In the genomic region with DNA sequence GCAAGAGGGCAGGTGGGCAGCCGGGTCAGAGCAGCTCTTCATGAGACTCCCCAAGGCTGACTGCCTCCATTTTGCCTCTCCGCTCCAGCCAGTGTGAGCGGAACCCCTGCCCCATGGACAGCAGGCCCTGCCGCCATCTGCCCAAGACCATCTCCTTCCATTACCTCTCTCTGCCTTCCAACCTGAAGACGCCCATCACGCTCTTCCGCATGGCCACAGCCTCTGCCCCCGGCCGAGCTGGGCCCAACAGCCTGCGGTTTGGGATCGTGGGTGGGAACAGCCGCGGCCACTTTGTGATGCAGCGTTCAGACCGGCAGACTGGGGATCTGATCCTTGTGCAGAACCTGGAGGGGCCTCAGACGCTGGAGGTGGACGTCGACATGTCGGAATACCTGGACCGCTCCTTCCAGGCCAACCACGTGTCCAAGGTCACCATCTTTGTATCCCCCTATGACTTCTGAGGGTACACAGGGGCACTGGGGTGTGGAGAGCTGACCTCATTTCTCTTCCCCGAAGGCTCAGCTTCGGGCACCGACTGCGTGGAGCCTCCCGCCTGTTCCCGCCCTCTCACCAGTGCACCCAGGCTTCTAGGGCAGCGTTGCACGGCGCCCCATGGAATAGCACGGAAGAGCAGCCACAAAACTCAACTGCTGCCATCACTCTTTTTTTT, we compare ENCODE assay signal across 16 cellular contexts. TPM values are rescaled to one million over a fixed set of nuclear protein-coding genes. Genes with fewer than 3 reads are reported as not detected.
DNase-seq lines count a peak whose midpoint lies in the region; ATAC-seq, FAIRE-seq and TF ChIP-seq lines count a peak whose summit lies in the region.
"Had no signal": no experiment of that assay in that cellular context is flagged by ENCODE, and none has a peak within 500 bp of the region (broad histone marks: within the 10 kb centered on the region; RNA-seq: fewer than 3 reads in every experiment).

No MANE protein-coding gene starts in this region.

- H3K9ac ChIP-seq in GM12878 (ENCODE audit: control insufficient read depth, insufficient read depth, low read length) = no peak overlapping the region

- no peaks in the 10 kb centered on the region for H3K79me2 ChIP-seq in GM12878 (ENCODE audit: control insufficient read depth, insufficient read depth, low read length)

- H3K27me3 Mint-ChIP-seq in activated B cell treated with CpG ODN at 0.5 μM for 24 hours = peaks cover under 1% of the 10 kb centered on the region

- no peak for TF ChIP-seq RAD21 in GM12878 (IDR thresholded peaks at IDR 0.05; ENCODE audit: insufficient read depth, low read depth, low read length)

- intact Hi-C loops in activated B cell treated with CpG ODN at 0.5 μM for 24 hours (cut with micrococcal nuclease) (no loop called here), GM12878 (cut with micrococcal nuclease; ENCODE audit: unreplicated experiment) (no loop called here), sciatic nerve (cut with DNase I) (no loop called here), body of pancreas (cut with DNase I) (no loop called here)

- H3K27ac ChIP-seq in GM12878 (ENCODE audit: control insufficient read depth, insufficient read depth) (no peak overlapping the region), body of pancreas (no peak overlapping the region)

- no TSS peak for BruUV-seq in GM12878 (replicated peaks; lab: Mats Ljungman, UMichigan)

- H3K36me3 ChIP-seq in GM12878 (ENCODE audit: control insufficient read depth in 2 of 2, insufficient read depth in 2 of 2, low read length in 1 of 2) = no peaks in the 10 kb centered on the region
- H3K36me3 ChIP-seq in body of pancreas (replicated peaks in 1 of 2; ENCODE audit: insufficient read depth in 1 of 2, low read depth in 2 of 2) = no peaks in the 10 kb centered on the region
- H3K36me3 ChIP-seq: heart left ventricle had no signal

- TF ChIP-seq CTCF in activated B cell treated with CpG ODN at 0.5 μM for 24 hours (IDR thresholded peaks at IDR 0.05) (no peak), GM12878 (IDR thresholded peaks at IDR 0.05 in 2 of 3, conservative IDR thresholded peaks at IDR 0.05 in 1 of 3; ENCODE audit: control insufficient read depth in 2 of 3, extremely low read depth in 1 of 3, insufficient read depth in 1 of 3, low read depth in 3 of 3, low read length in 3 of 3) (no peak), body of pancreas (IDR thresholded peaks at IDR 0.05) (no peak)

- no peak for FAIRE-seq in GM12878 (lab: Jason Lieb, UNC)
- FAIRE-seq: RCC 7860 had no signal

- CTCF ChIA-PET in activated B cell treated with CpG ODN at 0.5 μM for 24 hours (lab: Charles Lee) = no interaction called here
- CTCF ChIA-PET in GM12878 (lab: Yijun Ruan, JAX) = no interaction called here

- WGBS in GM12878 (ENCODE audit: insufficient coverage, insufficient replicate concordance, low lambda C conversion rate, missing lambda C conversion rate) = 94% methylated on average over 31 of the region's 31 CpGs
- 94 to 96% methylated on average over 10 to 31 of the region's 31 CpGs for WGBS in body of pancreas, 2 donors

- no peaks in the 10 kb centered on the region for H3K9me3 ChIP-seq in GM12878 (replicated peaks; ENCODE audit: control insufficient read depth, insufficient read depth, low read length)
- H3K9me3 ChIP-seq in body of pancreas = no peaks in the 10 kb centered on the region
- H3K9me3 ChIP-seq: heart left ventricle had no signal

- H3K36me3 Mint-ChIP-seq in activated B cell treated with CpG ODN at 0.5 μM for 24 hours (ENCODE audit: low read depth) = no peaks in the 10 kb centered on the region
- H3K36me3 Mint-ChIP-seq in stimulated activated effector memory CD8-positive, alpha-beta T cell treated with anti-CD3 and anti-CD28 coated beads, Interleukin-12 subunit alpha, Interleukin-12 subunit beta, amount 100 ng/mL, for 72 hours = peaks cover 7% of the 10 kb centered on the region

- POLR2A ChIA-PET in activated B cell treated with CpG ODN at 0.5 μM for 24 hours (lab: Charles Lee) = no interaction called here
- POLR2A ChIA-PET in GM12878 (lab: Charles Lee) = no interaction called here

- H3K4me1 Mint-ChIP-seq in activated B cell treated with CpG ODN at 0.5 μM for 24 hours = peaks cover 22% of the 10 kb centered on the region
- H3K4me1 Mint-ChIP-seq in stimulated activated effector memory CD8-positive, alpha-beta T cell treated with anti-CD3 and anti-CD28 coated beads, Interleukin-12 subunit alpha, Interleukin-12 subunit beta, amount 100 ng/mL, for 72 hours = peaks cover 31% of the 10 kb centered on the region

- ATAC-seq in activated B cell treated with CpG ODN at 0.5 μM for 24 hours (ENCODE audit: low read depth) (no peak), GM12878 (no peak), sciatic nerve (no peak), body of pancreas (no peak), esophagus mucosa (no peak)
- no peak for ATAC-seq in stimulated activated effector memory CD8-positive, alpha-beta T cell treated with anti-CD3 and anti-CD28 coated beads, Interleukin-12 subunit alpha, Interleukin-12 subunit beta, amount 100 ng/mL, for 72 hours

- in situ Hi-C loops in GM12878 (cut with MboI) = no loop called here

- peak; percentile 60 for DNase-seq in activated CD4-positive, alpha-beta T cell treated with anti-CD3 and anti-CD28 coated beads for 48 hours
- DNase-seq in activated CD4-positive, alpha-beta T cell treated with anti-CD3 and anti-CD28 coated beads for 1 hour = no peak
- DNase-seq in activated B cell treated with CpG ODN at 0.5 μM for 24 hours (no peak), GM12878 (ENCODE audit: low read depth, low spot score) (no peak), sciatic nerve (ENCODE audit: low spot score) (no peak), body of pancreas (no peak)
- no peak for DNase-seq in stimulated activated effector memory CD8-positive, alpha-beta T cell treated with anti-CD3 and anti-CD28 coated beads, Interleukin-12 subunit alpha, Interleukin-12 subunit beta, amount 100 ng/mL, for 72 hours (ENCODE audit: low spot score in 2 of 2)
- DNase-seq: DMS 273 treated with DMSO at 0.1 percent for 48 hours, H9, heart left ventricle, IMR-90, NCI-H510A, substantia nigra, SW 1271 had no signal

- H3K4me1 ChIP-seq in GM12878 (ENCODE audit: control insufficient read depth, insufficient read depth, low read length) (peaks cover 8% of the 10 kb centered on the region), body of pancreas (no peaks in the 10 kb centered on the region)
- H3K4me1 ChIP-seq: heart left ventricle had no signal

- H3K27me3 ChIP-seq in GM12878 (replicated peaks in 1 of 2; ENCODE audit: control insufficient read depth in 2 of 2, insufficient read depth in 2 of 2, low read length in 1 of 2) (peaks cover 0 to 2% of the 10 kb centered on the region in 2 experiments; a peak in 2 of 4 replicates), body of pancreas (peaks cover 0 to 3% of the 10 kb centered on the region in 2 donors)

- no peaks in the 10 kb centered on the region for H3K9me3 Mint-ChIP-seq in activated B cell treated with CpG ODN at 0.5 μM for 24 hours
- no peaks in the 10 kb centered on the region for H3K9me3 Mint-ChIP-seq in stimulated activated effector memory CD8-positive, alpha-beta T cell treated with anti-CD3 and anti-CD28 coated beads, Interleukin-12 subunit alpha, Interleukin-12 subunit beta, amount 100 ng/mL, for 72 hours

- peak overlapping the region; percentile 81 for H3K27ac Mint-ChIP-seq in activated B cell treated with CpG ODN at 0.5 μM for 24 hours
- H3K27ac Mint-ChIP-seq in stimulated activated effector memory CD8-positive, alpha-beta T cell treated with anti-CD3 and anti-CD28 coated beads, Interleukin-12 subunit alpha, Interleukin-12 subunit beta, amount 100 ng/mL, for 72 hours = peak overlapping the region; percentile 91
- H3K27ac Mint-ChIP-seq: H9 had no signal

- TF ChIP-seq EP300 in GM12878 (IDR thresholded peaks at IDR 0.05; ENCODE audit: borderline replicate concordance in 1 of 2, control insufficient read depth in 1 of 2, low read depth in 2 of 2, low read length in 2 of 2) = no peak

- H3K4me2 ChIP-seq in GM12878 (ENCODE audit: control insufficient read depth, insufficient read depth) = no peak overlapping the region

- peak overlapping the region; percentile 61; the same call in 1 of the 2 replicates for H2AFZ ChIP-seq in GM12878 (ENCODE audit: control insufficient read depth, low read depth, low read length)

- TF ChIP-seq POLR2A in GM12878 (IDR thresholded peaks at IDR 0.05; ENCODE audit: low read depth, low read length) = no peak
- TF ChIP-seq POLR2A in body of pancreas (IDR thresholded peaks at IDR 0.05) = no peak

- H4K20me1 ChIP-seq in GM12878 (ENCODE audit: control insufficient read depth, insufficient read depth) = no peaks in the 10 kb centered on the region

- SMC1A ChIA-PET in GM12878 (lab: Charles Lee; ENCODE audit: uncharacterized antibody, unreplicated experiment) = no interaction called here

- H3K4me3 ChIP-seq in GM12878 = no peak overlapping the region
- H3K4me3 ChIP-seq in body of pancreas = no peak overlapping the region
- H3K4me3 ChIP-seq: heart left ventricle had no signal

- H3K4me3 Mint-ChIP-seq in activated B cell treated with CpG ODN at 0.5 μM for 24 hours = no peak overlapping the region
- H3K4me3 Mint-ChIP-seq in stimulated activated effector memory CD8-positive, alpha-beta T cell treated with anti-CD3 and anti-CD28 coated beads, Interleukin-12 subunit alpha, Interleukin-12 subunit beta, amount 100 ng/mL, for 72 hours = peak overlapping the region; percentile 41
- H3K4me3 Mint-ChIP-seq: H9 had no signal

- RAD21 ChIA-PET in GM12878 (lab: Charles Lee; ENCODE audit: unreplicated experiment) = no interaction called here

TF ChIP-seq in GM12878, 131 proteins besides CTCF, POLR2A, EP300 and RAD21:
- TF ChIP-seq TARDBP (IDR thresholded peaks at IDR 0.05; ENCODE audit: borderline replicate concordance) = no peak

RNA-seq across cellular contexts. Expression of gene FBLN7, which starts 49.0 kb away (rescaled TPM):
- total RNA-seq in activated B cell treated with CpG ODN at 0.5 μM for 24 hours (0.31 and 0.71 TPM in 2 replicates), GM12878 (2014; rRNA removed) (0.05 TPM in 1 of 2 replicates, not detected in the other), GM12878 (2014; rRNA removed; fragmentation: Illumina TruSeq; extraction: Trizol) (not detected in 2 replicates), GM12878 (2021) (0.10 TPM in 1 of 2 replicates, not detected in the other), sciatic nerve (2.3 TPM), body of pancreas (1 to 10 TPM; 1.3 to 3.9 TPM), esophagus mucosa (1.4 TPM)
- 0.25 and 0.47 TPM in 2 replicates for total RNA-seq in GM12878 (2013; cell fraction: nucleolus; rRNA removed)
- not detected for polyA plus RNA-seq in GM12878 (2011; ENCODE audit: low read depth)
- polyA plus RNA-seq in GM12878 (2011; rRNA removed) (0.01 TPM in 1 of 2 replicates, not detected in the other), GM12878 (2014; fragmentation: Illumina TruSeq; extraction: Trizol) (0.01 TPM in 1 of 2 replicates, not detected in the other), GM12878 (2014; fragmentation: Nextera tagmentation; extraction: Ambion mirVana) (not detected), GM12878 (2014; rRNA removed) (0.11 TPM in 1 of 2 replicates, not detected in the other), GM12878 (2016; fragmentation: Nextera tagmentation; extraction: Ambion mirVana) (not detected)
- polyA plus RNA-seq in GM12878 (2011; cell fraction: cytosol; rRNA removed) = not detected in 2 replicates
- 0.06 and 0.19 TPM in 2 replicates for polyA plus RNA-seq in GM12878 (2011; cell fraction: nucleus; rRNA removed)
- not detected in 2 replicates for polyA plus RNA-seq in GM12878 (2012)
- 0.05 TPM in 1 of 2 replicates, not detected in the other for polyA minus RNA-seq in GM12878 (2011; rRNA and poly(A)+ RNA removed)
- polyA minus RNA-seq in GM12878 (2011; cell fraction: cytosol; rRNA and poly(A)+ RNA removed) = not detected in 2 replicates
- polyA minus RNA-seq in GM12878 (2011; cell fraction: nucleus; rRNA and poly(A)+ RNA removed) = 0.10 and 0.12 TPM in 2 replicates
